In the genomic region with DNA sequence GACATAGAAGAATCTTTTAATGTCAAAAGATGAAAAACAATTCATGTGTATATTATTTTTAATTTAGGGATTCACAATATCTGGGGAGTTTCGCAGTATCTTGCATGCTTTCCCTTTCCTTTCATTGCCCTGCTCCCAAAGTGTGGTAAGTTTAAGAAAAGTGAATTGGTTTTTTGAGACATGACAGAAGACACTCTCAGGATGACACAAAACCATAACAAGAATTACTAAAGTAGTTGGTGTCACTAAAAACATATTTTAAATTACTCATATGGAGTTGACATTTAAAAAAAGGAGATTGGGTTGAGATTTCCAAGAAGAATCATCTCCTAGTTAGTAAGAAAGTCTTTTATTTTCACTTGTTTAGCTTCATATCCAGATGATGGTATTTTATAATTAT, we compare ENCODE assay signal across 20 cellular contexts. TPM values are rescaled to one million over a fixed set of nuclear protein-coding genes. Genes with fewer than 3 reads are reported as not detected.
A peak's percentile ranks its signal among the peaks of the same experiment; 100 is the strongest.
DNase-seq lines count a peak whose midpoint lies in the region; ATAC-seq, FAIRE-seq and TF ChIP-seq lines count a peak whose summit lies in the region.
"Had no signal": no experiment of that assay in that cellular context is flagged by ENCODE, and none has a peak within 500 bp of the region (broad histone marks: within the 10 kb centered on the region; RNA-seq: fewer than 3 reads in every experiment).

No MANE protein-coding gene starts in this region.

- H3K9ac ChIP-seq in astrocyte (ENCODE audit: low read length) = no peak overlapping the region

- H3K4me3 ChIP-seq in astrocyte (ENCODE audit: insufficient read depth, low read depth, low read length) (no peak overlapping the region), H7 (ENCODE audit: insufficient read depth, low read depth, low read length) (no peak overlapping the region)
- H3K4me3 ChIP-seq: GM23338 had no signal

- H4K20me1 ChIP-seq in astrocyte (ENCODE audit: insufficient read depth, low read length) = no peaks in the 10 kb centered on the region

- peak overlapping the region; percentile 79 for H3K27ac Mint-ChIP-seq in activated T-helper 17 cell treated with anti-CD3 and anti-CD28 coated beads, Interleukin-2, amount 50 U/mL, for 72 hours
- H3K27ac Mint-ChIP-seq in astrocyte (ENCODE audit: unreplicated experiment) = peak overlapping the region; percentile 97
- H3K27ac Mint-ChIP-seq: GM23338 had no signal

- ATAC-seq in activated T-cell treated with anti-CD3 and anti-CD28 coated beads, Interleukin-2, amount 50 U/mL, for 4 hours = peak; percentile 30 to 36
- ATAC-seq in activated T-helper 17 cell treated with anti-CD3 and anti-CD28 coated beads, Interleukin-2, amount 50 U/mL, for 72 hours (replicated peaks) = peak; percentile 82
- ATAC-seq in stimulated activated naive CD8-positive, alpha-beta T cell treated with anti-CD3 and anti-CD28 coated beads, Interleukin-15, Interleukin-2, amounts not matched to agents 100 U/mL and 50 U/mL, for 24 hours = peak; percentile 50
- ATAC-seq in HG02610 (IDR thresholded peaks at IDR 0.05; ENCODE audit: unreplicated experiment) = no peak
- ATAC-seq: GM23338 had no signal

- no peaks in the 10 kb centered on the region for H3K36me3 Mint-ChIP-seq in activated T-cell treated with anti-CD3 and anti-CD28 coated beads, Interleukin-2, amount 50 U/mL, for 4 hours (ENCODE audit: insufficient read depth)
- H3K36me3 Mint-ChIP-seq in activated T-helper 17 cell treated with anti-CD3 and anti-CD28 coated beads, Interleukin-2, amount 50 U/mL, for 72 hours (ENCODE audit: low read depth) = no peaks in the 10 kb centered on the region
- H3K36me3 Mint-ChIP-seq in astrocyte (ENCODE audit: low read depth, unreplicated experiment) = no peaks in the 10 kb centered on the region
- H3K36me3 Mint-ChIP-seq: CD14-positive monocyte had no signal

- H3K27me3 Mint-ChIP-seq in activated T-cell treated with anti-CD3 and anti-CD28 coated beads, Interleukin-2, amount 50 U/mL, for 4 hours (ENCODE audit: low read depth) = no peaks in the 10 kb centered on the region
- no peaks in the 10 kb centered on the region for H3K27me3 Mint-ChIP-seq in activated T-helper 17 cell treated with anti-CD3 and anti-CD28 coated beads, Interleukin-2, amount 50 U/mL, for 72 hours
- H3K27me3 Mint-ChIP-seq in astrocyte (ENCODE audit: low read depth, unreplicated experiment) = no peaks in the 10 kb centered on the region

- no peak overlapping the region for H3K4me2 ChIP-seq in astrocyte (ENCODE audit: low read length)
- H3K4me2 ChIP-seq: GM23338 had no signal

- TF ChIP-seq CTCF in astrocyte (IDR thresholded peaks at IDR 0.05; ENCODE audit: insufficient read depth, low read depth, low read length) = no peak

- H3K4me3 Mint-ChIP-seq in activated T-cell treated with anti-CD3 and anti-CD28 coated beads, Interleukin-2, amount 50 U/mL, for 4 hours = no peak overlapping the region
- H3K4me3 Mint-ChIP-seq in activated T-helper 17 cell treated with anti-CD3 and anti-CD28 coated beads, Interleukin-2, amount 50 U/mL, for 72 hours = peak overlapping the region; percentile 40
- H3K4me3 Mint-ChIP-seq in astrocyte (ENCODE audit: unreplicated experiment) = no peak overlapping the region
- H3K4me3 Mint-ChIP-seq: CD14-positive monocyte, GM23338 had no signal

- FAIRE-seq in astrocyte (lab: Jason Lieb, UNC) = no peak
- FAIRE-seq: GM12892 had no signal

- H3K4me1 ChIP-seq in astrocyte (ENCODE audit: insufficient read depth, low read length) = peaks cover 24% of the 10 kb centered on the region

- H3K27ac ChIP-seq in astrocyte (ENCODE audit: low read depth, low read length) = peak overlapping the region; percentile 86

- DNase-seq in activated T-cell treated with anti-CD3 and anti-CD28 coated beads, Interleukin-2, amount 50 U/mL, for 4 hours = no peak
- DNase-seq in activated T-cell treated with anti-CD3 and anti-CD28 coated beads, Interleukin-2, amount 50 U/mL, for 1 hour = no peak
- no peak for DNase-seq in astrocyte (ENCODE audit: low read depth)
- DNase-seq in stimulated activated naive CD8-positive, alpha-beta T cell treated with anti-CD3 and anti-CD28 coated beads, Interleukin-15, Interleukin-2, amounts not matched to agents 100 U/mL and 50 U/mL, for 24 hours = no peak
- DNase-seq in H7 = no peak
- DNase-seq: ACHN; AML-193; COR-L47; GF-D8; KBM-7; MV-4-11; NCI-H1417 treated with DMSO at 0.1 percent for 48 hours; NCI-H1930; NCI-H69; NK-92 treated with Interleukin-12 subunit alpha and Interleukin-12 subunit beta, amount 100 ng/mL, for 24 hours had no signal

- H3K79me2 ChIP-seq in astrocyte (ENCODE audit: insufficient read depth, low read length) = peaks cover 6% of the 10 kb centered on the region

- peaks cover 54% of the 10 kb centered on the region for H3K4me1 Mint-ChIP-seq in activated T-cell treated with anti-CD3 and anti-CD28 coated beads, Interleukin-2, amount 50 U/mL, for 4 hours (ENCODE audit: low read depth)
- peaks cover 31% of the 10 kb centered on the region for H3K4me1 Mint-ChIP-seq in activated T-helper 17 cell treated with anti-CD3 and anti-CD28 coated beads, Interleukin-2, amount 50 U/mL, for 72 hours
- peaks cover 39% of the 10 kb centered on the region for H3K4me1 Mint-ChIP-seq in astrocyte (ENCODE audit: low read depth, unreplicated experiment)

- no peaks in the 10 kb centered on the region for H3K9me3 ChIP-seq in astrocyte (ENCODE audit: insufficient read depth, low read depth, low read length)

- no peaks in the 10 kb centered on the region for H3K36me3 ChIP-seq in astrocyte (ENCODE audit: insufficient read depth, low read length)
- H3K36me3 ChIP-seq in H7 (replicated peaks; ENCODE audit: control insufficient read depth, insufficient read depth, low read length) = no peaks in the 10 kb centered on the region

- H3K27me3 ChIP-seq in astrocyte (ENCODE audit: insufficient read depth, low read length) (no peaks in the 10 kb centered on the region), H7 (ENCODE audit: control insufficient read depth, insufficient read depth, low read length) (no peaks in the 10 kb centered on the region)

- no peaks in the 10 kb centered on the region for H3K9me3 Mint-ChIP-seq in activated T-cell treated with anti-CD3 and anti-CD28 coated beads, Interleukin-2, amount 50 U/mL, for 4 hours
- H3K9me3 Mint-ChIP-seq in activated T-helper 17 cell treated with anti-CD3 and anti-CD28 coated beads, Interleukin-2, amount 50 U/mL, for 72 hours = no peaks in the 10 kb centered on the region
- H3K9me3 Mint-ChIP-seq in astrocyte (ENCODE audit: unreplicated experiment) = no peaks in the 10 kb centered on the region
- H3K9me3 Mint-ChIP-seq: CD14-positive monocyte, GM23338 had no signal

- no peak overlapping the region for H2AFZ ChIP-seq in astrocyte (ENCODE audit: low read depth, low read length)

RNA-seq across cellular contexts. Expression of a gene that starts 5.1 kb away (rescaled TPM):
- 10 to 100 TPM; 26.4 to 30.8 (median 28.3) TPM for total RNA-seq in activated T-cell treated with anti-CD3 and anti-CD28 coated beads, Interleukin-2, amount 50 U/mL, for 4 hours
- total RNA-seq in activated T-helper 17 cell treated with anti-CD3 and anti-CD28 coated beads, Interleukin-2, amount 50 U/mL, for 72 hours = 10 to 100 TPM; 52.1 to 82.0 TPM
- 91.3 and 115 TPM in 2 replicates for total RNA-seq in astrocyte
- total RNA-seq in H7 (2014; rRNA removed; shearing (Covaris generic)) = 29.1 and 39.6 TPM in 2 replicates
